25 cellular contexts compared by ENCODE assay signal in genomic region chr3:57140894-57141293, GRCh38. TPM values are rescaled to one million over a fixed set of nuclear protein-coding genes. Genes with fewer than 3 reads are reported as not detected.
A peak's percentile ranks its signal among the peaks of the same experiment; 100 is the strongest.
DNase-seq lines count a peak whose midpoint lies in the region; ATAC-seq, FAIRE-seq and TF ChIP-seq lines count a peak whose summit lies in the region.
"Had no signal": no experiment of that assay in that cellular context is flagged by ENCODE, and none has a peak within 500 bp of the region (broad histone marks: within the 10 kb centered on the region; RNA-seq: fewer than 3 reads in every experiment).

No MANE protein-coding gene starts in this region.

- H3K4me2 ChIP-seq in HepG2 (ENCODE audit: low read depth, low read length), result no peak overlapping the region
- H3K4me2 ChIP-seq: BLaER1 had no signal

- H3K36me3 ChIP-seq in HepG2 (replicated peaks in 1 of 2; ENCODE audit: control insufficient read depth in 1 of 2, insufficient read depth in 2 of 2, low read length in 2 of 2) (no peaks in the 10 kb centered on the region), right lobe of liver (no peaks in the 10 kb centered on the region)
- H3K36me3 ChIP-seq: BE2C, BLaER1 had no signal

- H3K4me1 ChIP-seq in HepG2 (ENCODE audit: insufficient read depth, low read length), result no peaks in the 10 kb centered on the region
- no peaks in the 10 kb centered on the region for H3K4me1 ChIP-seq in right lobe of liver
- H3K4me1 ChIP-seq: BE2C had no signal

- TF ChIP-seq EP300 in HepG2 (IDR thresholded peaks at IDR 0.05; ENCODE audit: low read depth in 2 of 2, low read length in 2 of 2), result no peak
- TF ChIP-seq EP300 in HepG2 (CRISPR knock-in tag; IDR thresholded peaks at IDR 0.05; ENCODE audit: borderline replicate concordance), result no peak

- TF ChIP-seq POLR2A in HepG2 (IDR thresholded peaks at IDR 0.05; ENCODE audit: insufficient read depth in 1 of 2, low read depth in 2 of 2, low read length in 2 of 2), result no peak
- no peak for TF ChIP-seq POLR2A in right lobe of liver (IDR thresholded peaks at IDR 0.05)
- no peak for TF ChIP-seq POLR2A in GM18505 (IDR thresholded peaks at IDR 0.05; ENCODE audit: borderline replicate concordance, extremely low read depth, insufficient read depth, insufficient read length)

- no peak for FAIRE-seq in HepG2 (lab: Jason Lieb, UNC)
- FAIRE-seq: D721Med, GM12891, GM18507, GM19239 had no signal

- TF ChIP-seq RAD21 in HepG2 (CRISPR knock-in tag; IDR thresholded peaks at IDR 0.05), result no peak

- no peaks in the 10 kb centered on the region for H3K9me3 ChIP-seq in HepG2 (ENCODE audit: low read length)
- H3K9me3 ChIP-seq in right lobe of liver, result no peaks in the 10 kb centered on the region
- H3K9me3 ChIP-seq: BE2C, BLaER1, Caco-2 had no signal

- no peak overlapping the region for H2AFZ ChIP-seq in HepG2 (ENCODE audit: low read length)

- H3K4me3 Mint-ChIP-seq in WTC11, result no peak overlapping the region
- H3K4me3 Mint-ChIP-seq: CD14-positive monocyte; CD4-positive, alpha-beta memory T cell; CD4-positive, CD25-positive, alpha-beta regulatory T cell; CD8-positive, alpha-beta memory T cell had no signal

- no peaks in the 10 kb centered on the region for H3K36me3 Mint-ChIP-seq in WTC11
- H3K36me3 Mint-ChIP-seq: CD14-positive monocyte; CD4-positive, alpha-beta memory T cell; CD4-positive, CD25-positive, alpha-beta regulatory T cell; CD8-positive, alpha-beta memory T cell had no signal

- in situ Hi-C loops in HepG2 (cut with HindIII; ENCODE audit: extremely low pct_ligation_motif_present, low pct_unique_long_range_greater_than_20kb), result no loop called here

- H3K79me2 ChIP-seq in HepG2 (ENCODE audit: insufficient read depth, low read length), result no peaks in the 10 kb centered on the region

- H3K4me1 Mint-ChIP-seq in WTC11, result peaks cover 77% of the 10 kb centered on the region
- H3K4me1 Mint-ChIP-seq: CD4-positive, alpha-beta memory T cell; CD4-positive, CD25-positive, alpha-beta regulatory T cell; CD8-positive, alpha-beta memory T cell had no signal

- H3K9ac ChIP-seq in HepG2 (ENCODE audit: insufficient read depth, low read depth, low read length), result no peak overlapping the region
- H3K9ac ChIP-seq: BLaER1 had no signal

- no peaks in the 10 kb centered on the region for H3K9me3 Mint-ChIP-seq in WTC11
- H3K9me3 Mint-ChIP-seq: CD8-positive, alpha-beta memory T cell had no signal

- DNase-seq in HepG2 (ENCODE audit: low spot score), result no peak
- DNase-seq in right lobe of liver, result no peak
- DNase-seq in WTC11 (ENCODE audit: low spot score), result no peak
- peak; percentile 16 for DNase-seq in coronary artery (ENCODE audit: low spot score)
- no peak for DNase-seq in COR-L47 (lab: John Stamatoyannopoulos, UW)
- no peak for DNase-seq in effector CD4-positive, alpha-beta T cell
- DNase-seq: 8988T; ACHN; BE2C; C1 segment of cervical spinal cord; Caco-2; Calu3; CD4-positive, alpha-beta memory T cell; CD4-positive, CD25-positive, alpha-beta regulatory T cell; CD8-positive, alpha-beta memory T cell; DMS79 treated with DMSO at 0.1 percent for 48 hours; GF-D8 had no signal

- H3K27ac Mint-ChIP-seq in WTC11, result no peak overlapping the region
- H3K27ac Mint-ChIP-seq: CD14-positive monocyte; CD4-positive, alpha-beta memory T cell; CD4-positive, CD25-positive, alpha-beta regulatory T cell; CD8-positive, alpha-beta memory T cell had no signal

- H3K27ac ChIP-seq in HepG2 (ENCODE audit: extremely low read length, insufficient read depth, low read length), result no peak overlapping the region
- H3K27ac ChIP-seq in right lobe of liver, result no peak overlapping the region
- H3K27ac ChIP-seq in coronary artery, result no peak overlapping the region
- H3K27ac ChIP-seq: BLaER1 had no signal

- intact Hi-C loops in HepG2 (cut with micrococcal nuclease; ENCODE audit: unreplicated experiment), result no loop called here
- intact Hi-C loops in right lobe of liver (cut with DNase I), result no loop called here

- H4K20me1 ChIP-seq in HepG2 (ENCODE audit: insufficient read depth, low read length), result no peaks in the 10 kb centered on the region
- H4K20me1 ChIP-seq: BLaER1 had no signal

- POLR2A ChIA-PET in HepG2 (lab: Yijun Ruan, JAX) (no interaction called here), WTC11 (lab: Charles Lee) (interaction anchor here (1.4 kb wide), 1 partner anchor 10 kb away, joined by 4 read pairs; no protein-coding TSS in a partner anchor)

- TF ChIP-seq CTCF in HepG2 (CRISPR knock-in tag; IDR thresholded peaks at IDR 0.05), result no peak
- TF ChIP-seq CTCF in right lobe of liver (IDR thresholded peaks at IDR 0.05), result no peak
- TF ChIP-seq CTCF in WTC11 (IDR thresholded peaks at IDR 0.05), result no peak
- TF ChIP-seq CTCF in coronary artery (IDR thresholded peaks at IDR 0.05), result no peak

- ATAC-seq in HepG2, result no peak
- ATAC-seq in right lobe of liver, result no peak
- ATAC-seq in WTC11, result no peak
- no peak for ATAC-seq in GM18505 (IDR thresholded peaks at IDR 0.05; ENCODE audit: unreplicated experiment)

- CTCF ChIA-PET in HepG2 (lab: Yijun Ruan, JAX; ENCODE audit: low intra/inter-chr PET ratio, low total read pairs) (no interaction called here), WTC11 (lab: Charles Lee) (interaction anchor here (0.9 to 2.1 kb wide), 4 partner anchors 10 to 23 kb away, joined by 3 to 5 read pairs (median 4); no protein-coding TSS in a partner anchor)

- H3K4me3 ChIP-seq in HepG2 (replicated peaks in 1 of 3; ENCODE audit: insufficient read depth in 1 of 3, low read depth in 2 of 3, low read length in 3 of 3) (no peak overlapping the region), right lobe of liver (no peak overlapping the region), coronary artery (no peak overlapping the region)
- H3K4me3 ChIP-seq: BLaER1 had no signal

- BruUV-seq in HepG2 (replicated peaks; lab: Mats Ljungman, UMichigan), result no TSS peak

- H3K27me3 ChIP-seq in HepG2 (ENCODE audit: control insufficient read depth in 1 of 2, insufficient read depth in 2 of 2, low read length in 2 of 2) (peaks cover 0 to 22% of the 10 kb centered on the region in 2 experiments; a peak in 2 of 5 replicates), right lobe of liver (no peaks in the 10 kb centered on the region)
- H3K27me3 ChIP-seq: BE2C, BLaER1 had no signal

- no peaks in the 10 kb centered on the region for H3K27me3 Mint-ChIP-seq in WTC11 (ENCODE audit: low read depth)

- WGBS in HepG2 (ENCODE audit: low lambda C conversion rate), result 63% methylated on average over 5 of the region's 5 CpGs
- 87% methylated on average over 4 of the region's 5 CpGs for WGBS in right lobe of liver (ENCODE audit: insufficient coverage, low coverage, low lambda C conversion rate, missing lambda C conversion rate)

RNA-seq across cellular contexts. Expression of gene IL17RD, which starts 24.3 kb away (rescaled TPM):
- total RNA-seq in HepG2 (2016; rRNA removed; fragmentation: Illumina TruSeq; extraction: Trizol) (0.20 and 0.31 TPM in 2 replicates), right lobe of liver (under 1 TPM; under 0.01 to 0.40 (median 0.29) TPM), WTC11 (2021) (59.1 to 72.9 TPM (median 66.0 TPM) in 3 replicates)
- 0.09 TPM in 1 of 2 replicates, not detected in the other for total RNA-seq in HepG2 (2016; cell fraction: cytosol; rRNA removed; fragmentation: Illumina TruSeq; extraction: Trizol; ENCODE audit: low read depth)
- total RNA-seq in HepG2 (2016; cell fraction: insoluble cytoplasmic fraction; rRNA removed; fragmentation: Illumina TruSeq; extraction: Trizol), result 0.28 and 0.34 TPM in 2 replicates
- 0.46 and 0.83 TPM in 2 replicates for total RNA-seq in HepG2 (2016; cell fraction: membrane; rRNA removed; fragmentation: Illumina TruSeq; extraction: Trizol)
- total RNA-seq in HepG2 (2016; cell fraction: nucleus; rRNA removed; fragmentation: Illumina TruSeq; extraction: Trizol), result 0.28 and 0.43 TPM in 2 replicates
- polyA plus RNA-seq in HepG2 (2011; rRNA removed), result 0.28 and 0.37 TPM in 2 replicates
- 0.25 and 0.26 TPM in 2 replicates for polyA plus RNA-seq in HepG2 (2011; cell fraction: cytosol; rRNA removed)
- 0.43 and 0.73 TPM in 2 replicates for polyA plus RNA-seq in HepG2 (2011; cell fraction: nucleus; rRNA removed)
- 0.11 and 0.15 TPM in 2 replicates for polyA plus RNA-seq in HepG2 (2012)
- 0.03 and 0.24 TPM in 2 replicates for polyA plus RNA-seq in HepG2 (2016; cell fraction: cytosol; fragmentation: Illumina TruSeq; extraction: Trizol; ENCODE audit: low read depth)
- polyA plus RNA-seq in HepG2 (2016; cell fraction: insoluble cytoplasmic fraction; fragmentation: Illumina TruSeq; extraction: Trizol; ENCODE audit: low read depth), result 0.09 TPM in 2 replicates
- polyA plus RNA-seq in HepG2 (2016; cell fraction: membrane; fragmentation: Illumina TruSeq; extraction: Trizol; ENCODE audit: low read depth), result 0.06 and 0.22 TPM in 2 replicates
- 0.15 and 0.28 TPM in 2 replicates for polyA plus RNA-seq in HepG2 (2016; cell fraction: nucleus; fragmentation: Illumina TruSeq; extraction: Trizol; ENCODE audit: insufficient read depth, low read depth)
- polyA minus RNA-seq in HepG2 (2011; rRNA and poly(A)+ RNA removed; ENCODE audit: low replicate concordance), result 0.30 and 1.4 TPM in 2 replicates
- polyA minus RNA-seq in HepG2 (2011; cell fraction: cytosol; rRNA and poly(A)+ RNA removed), result 0.26 and 0.59 TPM in 2 replicates
- 0.13 and 0.37 TPM in 2 replicates for polyA minus RNA-seq in HepG2 (2011; cell fraction: nucleus; rRNA and poly(A)+ RNA removed)
- total RNA-seq: CD4-positive, alpha-beta memory T cell; CD4-positive, CD25-positive, alpha-beta regulatory T cell had no signal
- polyA plus RNA-seq: CD14-positive monocyte; CD4-positive, alpha-beta memory T cell; CD4-positive, CD25-positive, alpha-beta regulatory T cell; CD8-positive, alpha-beta memory T cell had no signal

RNA-seq across cellular contexts. Expression of gene HESX1, which starts 58.9 kb away (rescaled TPM):
- total RNA-seq in HepG2 (2016; rRNA removed; fragmentation: Illumina TruSeq; extraction: Trizol) (0.75 and 0.97 TPM in 2 replicates), right lobe of liver (under 1 TPM in 4 of 6 experiments, not detected in 2; 0.22 to 0.95 (median 0.66) TPM), WTC11 (2021) (4.5 to 5.6 TPM (median 4.8 TPM) in 3 replicates)
- total RNA-seq in HepG2 (2016; cell fraction: cytosol; rRNA removed; fragmentation: Illumina TruSeq; extraction: Trizol; ENCODE audit: low read depth), result 0.26 and 0.51 TPM in 2 replicates
- 0.49 and 0.84 TPM in 2 replicates for total RNA-seq in HepG2 (2016; cell fraction: insoluble cytoplasmic fraction; rRNA removed; fragmentation: Illumina TruSeq; extraction: Trizol)
- 0.56 and 1.2 TPM in 2 replicates for total RNA-seq in HepG2 (2016; cell fraction: membrane; rRNA removed; fragmentation: Illumina TruSeq; extraction: Trizol)
- total RNA-seq in HepG2 (2016; cell fraction: nucleus; rRNA removed; fragmentation: Illumina TruSeq; extraction: Trizol), result 1.0 TPM in 1 of 2 replicates, not detected in the other
- polyA plus RNA-seq in HepG2 (2011; rRNA removed), result 0.57 and 0.94 TPM in 2 replicates
- 0.48 and 0.79 TPM in 2 replicates for polyA plus RNA-seq in HepG2 (2011; cell fraction: cytosol; rRNA removed)
- polyA plus RNA-seq in HepG2 (2011; cell fraction: nucleus; rRNA removed), result 0.58 and 0.87 TPM in 2 replicates
- polyA plus RNA-seq in HepG2 (2012), result 0.71 and 0.84 TPM in 2 replicates
- 0.51 and 0.66 TPM in 2 replicates for polyA plus RNA-seq in HepG2 (2016; cell fraction: cytosol; fragmentation: Illumina TruSeq; extraction: Trizol; ENCODE audit: low read depth)
- 0.93 and 1.2 TPM in 2 replicates for polyA plus RNA-seq in HepG2 (2016; cell fraction: insoluble cytoplasmic fraction; fragmentation: Illumina TruSeq; extraction: Trizol; ENCODE audit: low read depth)
- polyA plus RNA-seq in HepG2 (2016; cell fraction: membrane; fragmentation: Illumina TruSeq; extraction: Trizol; ENCODE audit: low read depth), result 0.40 and 0.78 TPM in 2 replicates
- polyA plus RNA-seq in HepG2 (2016; cell fraction: nucleus; fragmentation: Illumina TruSeq; extraction: Trizol; ENCODE audit: insufficient read depth, low read depth), result 1.1 and 1.6 TPM in 2 replicates
- polyA minus RNA-seq in HepG2 (2011; rRNA and poly(A)+ RNA removed; ENCODE audit: low replicate concordance), result 0.61 TPM in 1 of 2 replicates, not detected in the other
- not detected in 2 replicates for polyA minus RNA-seq in HepG2 (2011; cell fraction: cytosol; rRNA and poly(A)+ RNA removed)
- not detected in 2 replicates for polyA minus RNA-seq in HepG2 (2011; cell fraction: nucleus; rRNA and poly(A)+ RNA removed)
- total RNA-seq: A673; CD4-positive, alpha-beta memory T cell; CD4-positive, CD25-positive, alpha-beta regulatory T cell had no signal
- polyA plus RNA-seq: CD4-positive, alpha-beta memory T cell; CD8-positive, alpha-beta memory T cell had no signal

Comparison
In these comparisons a context has a peak if more than half of its experiments do, and no peak if none do; other contexts are left out.
1. RNA of gene IL17RD, which starts 24.3 kb away (total RNA-seq): 59.1 to 72.9 TPM in WTC11; 0.09 to 0.83 TPM in HepG2 and under 0.01 to 0.40 TPM in right lobe of liver; every median in the first group is over 10 times any median in the second.
2. Of the 50 proteins assayed by ChIP-seq in both HepG2 and WTC11: peak only in HepG2: none; only in WTC11: none; in both: ZNF121; in neither: 49.